In genomic region chr5:37891832-37892231, GRCh38 we compare ENCODE assay signal across 10 cellular contexts. TPM values are rescaled to one million over a fixed set of nuclear protein-coding genes. Genes with fewer than 3 reads are reported as not detected.
"Had no signal": no experiment of that assay in that cellular context is flagged by ENCODE, and none has a peak within 500 bp of the region (broad histone marks: within the 10 kb centered on the region; RNA-seq: fewer than 3 reads in every experiment).

No MANE protein-coding gene starts in this region.

- H3K9me3 ChIP-seq: HAP-1 had no signal

- H3K27ac ChIP-seq: GM23248, HL-60 had no signal

- ATAC-seq: HCT116 had no signal

- H3K4me3 ChIP-seq: GM23248, HAP-1 had no signal

- H3K4me3 Mint-ChIP-seq: HFFc6 had no signal

- H3K36me3 ChIP-seq: HAP-1 had no signal

- H3K9ac ChIP-seq: GM23248 had no signal

- H3K4me1 ChIP-seq: HAP-1 had no signal

- H2AFZ ChIP-seq: GM23248 had no signal

- DNase-seq: GM23248, GOT3, H7, HFFc6, IMR-90, KBM-7 had no signal

- H3K9me3 Mint-ChIP-seq: HFFc6 had no signal

- H3K27ac Mint-ChIP-seq: HFFc6 had no signal

RNA-seq across cellular contexts. Expression of gene GDNF, which starts 52.0 kb away (rescaled TPM):
- total RNA-seq: H4 had no signal
